Comparison of ENCODE assay signal across 1 cellular context in genomic region chr17:82055023-82055964, GRCh38.
A peak's percentile ranks its signal among the peaks of the same experiment; 100 is the strongest.
TF ChIP-seq lines count a peak whose summit lies in the region.

No MANE protein-coding gene starts in this region.

TF ChIP-seq in HepG2, 621 proteins besides CTCF, POLR2A, EP300 and RAD21:
- no peak for TF ChIP-seq IRF1 (CRISPR knock-in tag; IDR thresholded peaks at IDR 0.05; ENCODE audit: low read depth)
- TF ChIP-seq ZNF18 (CRISPR knock-in tag; IDR thresholded peaks at IDR 0.05; ENCODE audit: insufficient replicate concordance) = no peak
- TF ChIP-seq ZNF530 (CRISPR knock-in tag; IDR thresholded peaks at IDR 0.05; ENCODE audit: low read depth) = no peak
- 0 out of 2 replicates have a peak, but pooled peaks have one; percentile 38 for TF ChIP-seq AKAP8 (CRISPR knock-in tag; IDR thresholded peaks at IDR 0.05)
- TF ChIP-seq ZBTB44 (CRISPR knock-in tag; IDR thresholded peaks at IDR 0.05) = no peak
- TF ChIP-seq POLR2AphosphoS5 (IDR thresholded peaks at IDR 0.05; ENCODE audit: low read depth, low read length) = peak; percentile 29; the same call in 1 of the 2 replicates
- TF ChIP-seq SP5 (CRISPR knock-in tag; IDR thresholded peaks at IDR 0.05; ENCODE audit: borderline replicate concordance, low read depth) = no peak
- peak; percentile 50 for TF ChIP-seq POLR2G (IDR thresholded peaks at IDR 0.05; ENCODE audit: low read depth, low read length)
- peak; percentile 83 for TF ChIP-seq AGO2 (optimal IDR thresholded peaks at IDR 0.05; ENCODE audit: low read depth, low read length)
- no peak for TF ChIP-seq YEATS2 (CRISPR knock-in tag; IDR thresholded peaks at IDR 0.05; ENCODE audit: borderline replicate concordance)
- no peak for TF ChIP-seq TP53 (CRISPR knock-in tag; conservative IDR thresholded peaks at IDR 0.05)
- no peak for TF ChIP-seq JARID2 (CRISPR knock-in tag; IDR thresholded peaks at IDR 0.05; ENCODE audit: insufficient replicate concordance)
- no peak for TF ChIP-seq EHMT2 (IDR thresholded peaks at IDR 0.05; ENCODE audit: borderline replicate concordance, low read depth, low read length)
- TF ChIP-seq MAX (IDR thresholded peaks at IDR 0.05) = no peak
- TF ChIP-seq ARID4A (CRISPR knock-in tag; IDR thresholded peaks at IDR 0.05; ENCODE audit: borderline replicate concordance) = 0 out of 2 replicates have a peak, but pooled peaks have one; percentile 34
- TF ChIP-seq ZNF451 (CRISPR knock-in tag; IDR thresholded peaks at IDR 0.05) = 0 out of 2 replicates have a peak, but pooled peaks have one; percentile 51
- TF ChIP-seq TCF7L2 (IDR thresholded peaks at IDR 0.05; ENCODE audit: low read depth, low read length) = no peak
- TF ChIP-seq ZNF652 (CRISPR knock-in tag; IDR thresholded peaks at IDR 0.05; ENCODE audit: borderline replicate concordance, low read depth) = no peak
- no peak for TF ChIP-seq CREBL2 (CRISPR knock-in tag; IDR thresholded peaks at IDR 0.05; ENCODE audit: borderline replicate concordance)
- no peak for TF ChIP-seq ZNF891 (CRISPR knock-in tag; IDR thresholded peaks at IDR 0.05)
- TF ChIP-seq FIP1L1 (IDR thresholded peaks at IDR 0.05; ENCODE audit: borderline replicate concordance, insufficient read depth, low read depth, low read length) = no peak
- no peak for TF ChIP-seq MAFG (CRISPR knock-in tag; IDR thresholded peaks at IDR 0.05)
- 0 out of 2 replicates have a peak, but pooled peaks have one; percentile 7 for TF ChIP-seq ZC3H13 (CRISPR knock-in tag; IDR thresholded peaks at IDR 0.05)
